In the genomic region with DNA sequence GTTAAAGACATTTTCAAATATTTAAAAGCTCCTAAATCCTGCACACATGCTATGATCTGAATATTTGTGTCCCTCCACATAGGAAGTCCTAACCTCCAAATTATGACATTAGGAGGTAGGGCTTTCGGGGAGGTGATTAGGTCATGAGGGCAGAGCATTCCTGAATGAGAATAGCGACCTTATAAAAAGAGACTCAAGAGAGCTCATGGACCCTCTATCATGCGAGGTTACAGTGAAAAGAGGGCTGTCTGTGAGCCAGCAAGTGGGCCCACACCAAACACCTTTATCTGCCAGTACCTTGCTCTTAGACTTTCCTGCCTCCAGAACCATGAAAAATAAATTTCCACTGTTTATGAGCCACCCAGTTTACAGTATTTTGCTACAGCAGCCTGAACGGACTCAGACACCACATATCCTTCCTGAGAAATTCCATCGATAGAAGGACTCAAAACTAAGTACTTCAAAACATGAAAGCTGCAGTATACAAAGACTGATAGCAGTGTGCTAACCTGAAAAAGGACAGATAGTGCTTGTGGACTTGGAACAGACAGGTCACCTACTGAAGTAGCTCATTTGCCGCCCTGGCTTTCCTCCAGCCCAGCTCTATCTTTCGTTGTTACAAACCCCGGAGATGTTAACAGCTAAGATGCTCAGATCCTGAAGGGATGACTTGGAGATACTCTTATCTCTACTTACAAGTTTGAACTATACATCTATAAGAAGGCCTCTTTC, we compare ENCODE assay signal across 1 cellular context.
TF ChIP-seq lines count a peak whose summit lies in the region.

No MANE protein-coding gene starts in this region.

TF ChIP-seq in H1, 55 proteins besides CTCF, POLR2A, EP300 and RAD21:
- TF ChIP-seq RBBP5 (IDR thresholded peaks at IDR 0.05; ENCODE audit: borderline replicate concordance, low read depth, low read length) (no peak), RNF2 (IDR thresholded peaks at IDR 0.05; ENCODE audit: borderline replicate concordance, low read depth, low read length, missing control alignments, poor library complexity, severe bottlenecking) (no peak), SP4 (IDR thresholded peaks at IDR 0.05; ENCODE audit: low read length) (no peak), TBP (IDR thresholded peaks at IDR 0.05; ENCODE audit: low read depth, low read length) (no peak), KDM4A (IDR thresholded peaks at IDR 0.05; ENCODE audit: low read depth, low read length, severe bottlenecking) (no peak), YY1 (IDR thresholded peaks at IDR 0.05; ENCODE audit: low read depth, low read length) (no peak), MAFK (IDR thresholded peaks at IDR 0.05; ENCODE audit: low read depth, low read length) (no peak), NRF1 (IDR thresholded peaks at IDR 0.05; ENCODE audit: low read depth, low read length) (no peak), SIRT6 (IDR thresholded peaks at IDR 0.05; ENCODE audit: low read length) (no peak), CTBP2 (IDR thresholded peaks at IDR 0.05; ENCODE audit: borderline replicate concordance, insufficient read depth, insufficient read length, low read length) (no peak), JUN (IDR thresholded peaks at IDR 0.05; ENCODE audit: low read depth, low read length) (no peak; the same call in 1 of the 2 replicates), SRF (IDR thresholded peaks at IDR 0.05; ENCODE audit: low read depth, low read length) (no peak), EZH2 (IDR thresholded peaks at IDR 0.05; ENCODE audit: low read depth, low read length, severe bottlenecking) (no peak), SIX5 (IDR thresholded peaks at IDR 0.05; ENCODE audit: low read depth, low read length) (no peak), SP1 (IDR thresholded peaks at IDR 0.05; ENCODE audit: low read depth, low read length) (no peak), GABPA (IDR thresholded peaks at IDR 0.05; ENCODE audit: borderline replicate concordance, insufficient read depth, low read length) (no peak), TEAD4 (IDR thresholded peaks at IDR 0.05; ENCODE audit: low read depth, low read length) (no peak), SP2 (IDR thresholded peaks at IDR 0.05; ENCODE audit: low read length) (no peak)
TF ChIP-seq in H1: peak in this region for 0.
